18 cellular contexts compared by ENCODE assay signal in the genomic region with DNA sequence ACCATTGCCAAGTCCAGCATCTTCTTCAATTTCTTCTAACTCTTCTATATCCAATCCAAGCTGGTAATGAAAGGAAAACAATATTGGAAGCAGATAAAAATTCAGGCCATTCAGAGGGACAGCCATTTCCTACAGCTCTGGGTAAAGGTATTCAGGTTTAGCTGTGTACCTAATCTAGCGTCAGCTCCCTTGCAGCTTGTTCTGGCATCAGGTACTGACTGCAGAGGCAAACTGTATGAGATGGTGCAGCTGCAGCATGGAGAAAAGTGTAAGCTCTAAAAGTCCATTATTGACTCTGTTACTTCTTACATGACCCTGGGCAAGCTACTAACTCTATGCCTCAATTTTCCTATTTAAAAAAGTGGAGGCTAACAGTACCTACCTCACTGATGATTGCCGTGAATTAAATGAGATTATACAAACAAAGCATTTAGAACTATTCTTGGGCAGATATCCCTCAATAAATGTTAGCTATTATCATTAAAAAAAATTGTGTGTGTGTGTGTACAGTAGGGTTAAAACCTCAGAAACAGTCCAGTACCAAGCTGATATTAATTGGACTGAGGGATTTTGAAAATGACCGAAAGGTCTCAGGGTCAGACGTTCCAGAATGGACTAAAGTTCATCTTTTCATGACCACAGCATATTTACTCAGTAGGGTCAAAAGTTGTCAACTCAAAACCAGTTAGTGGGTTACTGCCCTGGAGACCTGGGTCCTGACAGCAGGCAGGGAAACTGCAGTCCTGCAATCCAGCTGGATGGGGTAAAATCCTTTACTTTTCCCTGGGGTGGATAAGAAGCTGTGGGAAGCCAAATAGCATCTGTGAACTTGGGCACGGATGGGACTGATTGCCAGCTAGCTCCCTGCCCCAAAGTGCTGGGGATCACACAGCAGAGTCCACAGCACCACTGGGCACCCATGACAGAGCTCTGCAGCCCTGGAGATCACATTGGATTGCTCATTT.
"Had no signal": no experiment of that assay in that cellular context is flagged by ENCODE, and none has a peak within 500 bp of the region (broad histone marks: within the 10 kb centered on the region; RNA-seq: fewer than 3 reads in every experiment).

No MANE protein-coding gene starts in this region.

- H3K27ac Mint-ChIP-seq: natural killer cell; stimulated activated memory B cell treated with anti-CD40 and anti-IgM and Interleukin-4, amounts not matched to agents 10 μg/mL and 1 μg/mL and 100 μg/mL, for 72 hours; stimulated activated naive CD8-positive, alpha-beta T cell treated with anti-CD3 and anti-CD28 coated beads, Interleukin-15, Interleukin-2, amounts not matched to agents 100 ng/mL and 50 ng/mL, for 24 hours had no signal

- H3K4me3 ChIP-seq: dorsolateral prefrontal cortex, hepatocyte, mucosa of descending colon, ovary, testis, tibial nerve had no signal

- H3K4me1 Mint-ChIP-seq: natural killer cell; neural crest cell; stimulated activated memory B cell treated with anti-CD40 and anti-IgM and Interleukin-4, amounts not matched to agents 10 μg/mL and 1 μg/mL and 100 μg/mL, for 72 hours had no signal

- H2AFZ ChIP-seq: hepatocyte had no signal

- H3K27me3 ChIP-seq: dorsolateral prefrontal cortex, hepatocyte, ovary, testis, tibial nerve had no signal

- H3K4me3 Mint-ChIP-seq: natural killer cell; neural crest cell; stimulated activated memory B cell treated with anti-CD40 and anti-IgM and Interleukin-4, amounts not matched to agents 10 μg/mL and 1 μg/mL and 100 μg/mL, for 72 hours; stimulated activated naive CD8-positive, alpha-beta T cell treated with anti-CD3 and anti-CD28 coated beads, Interleukin-15, Interleukin-2, amounts not matched to agents 100 ng/mL and 50 ng/mL, for 24 hours had no signal

- H3K4me1 ChIP-seq: testis had no signal

- H3K9me3 ChIP-seq: mucosa of descending colon, ovary, testis, tibial nerve had no signal

- ATAC-seq: left colon; mucosa of descending colon; natural killer cell; right cardiac atrium; stimulated activated memory B cell treated with anti-CD40 and anti-IgM and Interleukin-4, amounts not matched to agents 10 μg/mL and 1 μg/mL and 100 μg/mL, for 72 hours had no signal

- H3K4me2 ChIP-seq: hepatocyte had no signal

- H3K36me3 Mint-ChIP-seq: natural killer cell; stimulated activated memory B cell treated with anti-CD40 and anti-IgM and Interleukin-4, amounts not matched to agents 10 μg/mL and 1 μg/mL and 100 μg/mL, for 72 hours had no signal

- H3K36me3 ChIP-seq: ovary had no signal

- DNase-seq: cortex of kidney; dorsolateral prefrontal cortex; effector CD8-positive, alpha-beta T cell; foreskin melanocyte; head of caudate nucleus; left colon; mucosa of descending colon; natural killer cell; nucleus accumbens; ovary; right cardiac atrium; stimulated activated CD4-positive, alpha-beta T cell treated with anti-CD3 and anti-CD28 coated beads, Interleukin-4, amount 100 ng/mL, for 1 hour; testis had no signal

- H3K79me2 ChIP-seq: hepatocyte had no signal

- H3K27ac ChIP-seq: dorsolateral prefrontal cortex, hepatocyte, ovary, testis, tibial nerve had no signal

- H3K9me3 Mint-ChIP-seq: natural killer cell; neural crest cell; stimulated activated memory B cell treated with anti-CD40 and anti-IgM and Interleukin-4, amounts not matched to agents 10 μg/mL and 1 μg/mL and 100 μg/mL, for 72 hours; stimulated activated naive CD8-positive, alpha-beta T cell treated with anti-CD3 and anti-CD28 coated beads, Interleukin-15, Interleukin-2, amounts not matched to agents 100 ng/mL and 50 ng/mL, for 24 hours had no signal
